In genomic region chr18:74265546-74266098, GRCh38 we compare ENCODE assay signal across 29 cellular contexts. TPM values are rescaled to one million over a fixed set of nuclear protein-coding genes. Genes with fewer than 3 reads are reported as not detected.
"Had no signal": no experiment of that assay in that cellular context is flagged by ENCODE, and none has a peak within 500 bp of the region (broad histone marks: within the 10 kb centered on the region; RNA-seq: fewer than 3 reads in every experiment).

No MANE protein-coding gene starts in this region.

- H3K27me3 ChIP-seq: colonic mucosa, dorsolateral prefrontal cortex, stomach, testis, vagina had no signal

- H3K4me1 ChIP-seq: colonic mucosa, vagina had no signal

- H3K27ac ChIP-seq: colonic mucosa, dorsolateral prefrontal cortex, stomach, testis, vagina had no signal

- H3K4me3 ChIP-seq: colonic mucosa, dorsolateral prefrontal cortex, mucosa of descending colon, stomach, testis, vagina had no signal

- H3K9me3 ChIP-seq: colonic mucosa, mucosa of descending colon, stomach, testis, vagina had no signal

- ATAC-seq: activated CD4-positive, alpha-beta T cell treated with anti-CD3 and anti-CD28 coated beads for 36 hours; effector memory CD8-positive, alpha-beta T cell; esophagus mucosa; mucosa of descending colon; naive thymus-derived CD4-positive, alpha-beta T cell; WTC11 had no signal

- DNase-seq: activated CD4-positive, alpha-beta T cell treated with anti-CD3 and anti-CD28 coated beads for 36 hours; activated CD4-positive, alpha-beta T cell treated with anti-CD3 and anti-CD28 coated beads, Interleukin-2, amount 50 U/mL, for 4 hours; activated CD8-positive, alpha-beta memory T cell treated with anti-CD3 and anti-CD28 coated beads, Interleukin-2, amount 50 U/mL, for 48 hours; activated effector memory CD4-positive, alpha-beta T cell treated with Interleukin-2 at 50 U/mL for 16 hours; activated naive CD4-positive, alpha-beta T cell treated with anti-CD3 and anti-CD28 coated beads for 36 hours; activated naive CD8-positive, alpha-beta T cell treated with anti-CD3 and anti-CD28 coated beads, Interleukin-2, amount 10 ng/mL, durations not matched to agents 7 days and 5 days; activated T-cell treated with anti-CD3 and anti-CD28 coated beads, Interleukin-2, amount 50 U/mL, for 48 hours; amniotic stem cell; colonic mucosa; dorsolateral prefrontal cortex; effector memory CD8-positive, alpha-beta T cell; foreskin melanocyte; mucosa of descending colon; naive thymus-derived CD4-positive, alpha-beta T cell; occipital lobe; posterior cingulate gyrus; stimulated activated CD4-positive, alpha-beta T cell treated with anti-CD3 and anti-CD28 coated beads, Interleukin-12 subunit alpha, Interleukin-12 subunit beta, amount 100 ng/mL, for 4 hours; stomach; T1000; testis; trophoblast cell had no signal

- H3K36me3 ChIP-seq: colonic mucosa had no signal

RNA-seq across cellular contexts. Expression of gene C18orf63, which starts 50.0 kb away (rescaled TPM):
- total RNA-seq: activated CD4-positive, alpha-beta T cell treated with anti-CD3 and anti-CD28 coated beads for 36 hours; activated CD8-positive, alpha-beta memory T cell treated with anti-CD3 and anti-CD28 coated beads for 36 hours; activated naive CD4-positive, alpha-beta T cell treated with anti-CD3 and anti-CD28 coated beads for 36 hours; activated naive CD8-positive, alpha-beta T cell treated with anti-CD3 and anti-CD28 coated beads, Interleukin-2, amount 10 ng/mL, durations not matched to agents 7 days and 5 days; bronchial epithelial cell; colonic mucosa; endothelial cell of umbilical vein; esophagus mucosa; lower leg skin; mucosa of descending colon; naive thymus-derived CD4-positive, alpha-beta T cell; neural crest cell; occipital lobe; stomach; vagina; WTC11 had no signal
- polyA plus RNA-seq: endothelial cell of umbilical vein; naive thymus-derived CD4-positive, alpha-beta T cell; stomach had no signal
